23 cellular contexts compared by ENCODE assay signal in the genomic region with DNA sequence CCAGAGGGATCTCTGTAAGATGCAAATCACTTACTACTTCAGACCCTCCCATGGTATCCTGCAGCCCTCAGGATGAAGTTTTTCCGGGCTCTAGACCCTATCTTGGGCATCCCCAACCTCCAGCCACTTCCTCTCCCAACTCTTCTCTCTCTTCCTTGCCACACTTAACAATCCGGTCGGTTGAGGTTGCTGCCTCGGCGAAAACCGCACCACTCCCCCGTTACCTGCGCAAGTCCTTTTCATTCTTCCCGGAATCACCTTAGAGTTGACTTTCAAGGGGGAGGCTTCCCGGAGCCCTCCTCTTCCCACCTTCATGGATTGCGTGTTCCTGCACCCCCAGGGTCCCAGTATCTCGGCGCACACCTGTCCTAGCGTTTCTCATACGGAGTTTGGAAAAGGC. TPM values are rescaled to one million over a fixed set of nuclear protein-coding genes. Genes with fewer than 3 reads are reported as not detected.
DNase-seq lines count a peak whose midpoint lies in the region; ATAC-seq and TF ChIP-seq lines count a peak whose summit lies in the region.
"Had no signal": no experiment of that assay in that cellular context is flagged by ENCODE, and none has a peak within 500 bp of the region (broad histone marks: within the 10 kb centered on the region; RNA-seq: fewer than 3 reads in every experiment).

No MANE protein-coding gene starts in this region.

- H3K9me3 Mint-ChIP-seq in endothelial cell (ENCODE audit: unreplicated experiment), result no peaks in the 10 kb centered on the region
- H3K9me3 Mint-ChIP-seq: stimulated activated memory B cell treated with anti-CD40 and anti-IgM and Interleukin-4, amounts not matched to agents 10 μg/mL and 1 μg/mL and 100 μg/mL, for 72 hours had no signal

- TF ChIP-seq CTCF in endothelial cell (IDR thresholded peaks at IDR 0.05; ENCODE audit: unreplicated experiment), result no peak

- H3K4me1 Mint-ChIP-seq in endothelial cell (ENCODE audit: unreplicated experiment), result peaks cover 42% of the 10 kb centered on the region
- H3K4me1 Mint-ChIP-seq: stimulated activated memory B cell treated with anti-CD40 and anti-IgM and Interleukin-4, amounts not matched to agents 10 μg/mL and 1 μg/mL and 100 μg/mL, for 72 hours had no signal

- no peak overlapping the region for H4K8ac ChIP-seq in mesenchymal stem cell (ENCODE audit: low read length)

- intact Hi-C loops in Right ventricle myocardium inferior (cut with DNase I), result no loop called here
- intact Hi-C loops in cardiac septum (cut with DNase I), result no loop called here

- no peak overlapping the region for H3K18ac ChIP-seq in mesenchymal stem cell (ENCODE audit: low read depth in 1 of 2, low read length in 2 of 2)

- H3K4me3 Mint-ChIP-seq in endothelial cell (ENCODE audit: unreplicated experiment), result no peak overlapping the region
- H3K4me3 Mint-ChIP-seq: stimulated activated memory B cell treated with anti-CD40 and anti-IgM and Interleukin-4, amounts not matched to agents 10 μg/mL and 1 μg/mL and 100 μg/mL, for 72 hours had no signal

- H3K4me1 ChIP-seq in mesenchymal stem cell (ENCODE audit: control insufficient read depth, insufficient read depth, low read depth, low read length), result peaks cover 26% of the 10 kb centered on the region
- H3K4me1 ChIP-seq in urinary bladder (ENCODE audit: insufficient read depth), result no peaks in the 10 kb centered on the region
- H3K4me1 ChIP-seq: upper lobe of right lung had no signal

- WGBS in mesenchymal stem cell, result 97% methylated on average over 15 of the region's 15 CpGs
- WGBS in urinary bladder, result 90% methylated on average over 15 of the region's 15 CpGs

- no peak overlapping the region for H3K23ac ChIP-seq in mesenchymal stem cell (ENCODE audit: low read length in 2 of 2)

- H3K9me3 ChIP-seq in mesenchymal stem cell (ENCODE audit: control insufficient read depth, low read length), result no peaks in the 10 kb centered on the region
- H3K9me3 ChIP-seq: left ventricle myocardium inferior, upper lobe of right lung had no signal

- H3K36me3 ChIP-seq in mesenchymal stem cell (ENCODE audit: control insufficient read depth in 1 of 2, insufficient read depth in 2 of 2, low read depth in 1 of 2, low read length in 2 of 2), result no peaks in the 10 kb centered on the region
- H3K36me3 ChIP-seq in urinary bladder (ENCODE audit: insufficient read depth), result no peaks in the 10 kb centered on the region
- H3K36me3 ChIP-seq: left ventricle myocardium inferior, upper lobe of right lung had no signal

- H3K9ac ChIP-seq in mesenchymal stem cell (ENCODE audit: low read length), result no peak overlapping the region

- H2BK12ac ChIP-seq in mesenchymal stem cell (ENCODE audit: low read length in 2 of 2), result no peak overlapping the region

- peak overlapping the region; percentile 7 for H3K27ac Mint-ChIP-seq in endothelial cell (ENCODE audit: unreplicated experiment)
- H3K27ac Mint-ChIP-seq: stimulated activated memory B cell treated with anti-CD40 and anti-IgM and Interleukin-4, amounts not matched to agents 10 μg/mL and 1 μg/mL and 100 μg/mL, for 72 hours had no signal

- H3K36me3 Mint-ChIP-seq in endothelial cell (ENCODE audit: low read depth, unreplicated experiment), result no peaks in the 10 kb centered on the region
- H3K36me3 Mint-ChIP-seq: stimulated activated memory B cell treated with anti-CD40 and anti-IgM and Interleukin-4, amounts not matched to agents 10 μg/mL and 1 μg/mL and 100 μg/mL, for 72 hours had no signal

- no peak overlapping the region for H3K4ac ChIP-seq in mesenchymal stem cell (ENCODE audit: low read depth in 1 of 2, low read length in 2 of 2)

- H2AFZ ChIP-seq in mesenchymal stem cell (ENCODE audit: low read depth, low read length), result no peak overlapping the region

- no peak overlapping the region for H2BK120ac ChIP-seq in mesenchymal stem cell (ENCODE audit: low read depth, low read length)

- H2BK5ac ChIP-seq in mesenchymal stem cell (ENCODE audit: low read depth, low read length, poor library complexity, severe bottlenecking), result no peak overlapping the region

- ATAC-seq in Right ventricle myocardium inferior (no peak), HG03571 (IDR thresholded peaks at IDR 0.05; ENCODE audit: unreplicated experiment) (no peak), GM18858 (IDR thresholded peaks at IDR 0.05; ENCODE audit: unreplicated experiment) (no peak)
- ATAC-seq: HepG2; stimulated activated memory B cell treated with anti-CD40 and anti-IgM and Interleukin-4, amounts not matched to agents 10 μg/mL and 1 μg/mL and 100 μg/mL, for 72 hours; upper lobe of right lung had no signal

- H3K27ac ChIP-seq in mesenchymal stem cell (ENCODE audit: low read length, poor library complexity, severe bottlenecking), result no peak overlapping the region
- peak overlapping the region; percentile 81 for H3K27ac ChIP-seq in urinary bladder (ENCODE audit: low read depth)
- H3K27ac ChIP-seq: left ventricle myocardium inferior, upper lobe of right lung had no signal

- H2AK5ac ChIP-seq in mesenchymal stem cell (ENCODE audit: low read length, severe bottlenecking), result no peak overlapping the region

- no peak overlapping the region for H4K91ac ChIP-seq in mesenchymal stem cell (ENCODE audit: low read length)

- H3K79me1 ChIP-seq in mesenchymal stem cell (replicated peaks; ENCODE audit: low read length, poor library complexity, severe bottlenecking), result peaks cover 30% of the 10 kb centered on the region

- no peak overlapping the region for H3K4me2 ChIP-seq in mesenchymal stem cell (ENCODE audit: low read length, poor library complexity, severe bottlenecking)

- peak overlapping the region; percentile 8 for H2BK15ac ChIP-seq in mesenchymal stem cell (ENCODE audit: low read depth, poor library complexity, severe bottlenecking)

- H3K4me3 ChIP-seq in mesenchymal stem cell (ENCODE audit: insufficient read depth in 1 of 2, low read depth in 1 of 2, low read length in 2 of 2) (no peak overlapping the region), urinary bladder (ENCODE audit: low read depth, low read length) (no peak overlapping the region)
- H3K4me3 ChIP-seq: left ventricle myocardium inferior, upper lobe of right lung had no signal

- no peak overlapping the region for H3K14ac ChIP-seq in mesenchymal stem cell (ENCODE audit: low read length in 2 of 2)

- H3K27me3 ChIP-seq in mesenchymal stem cell (ENCODE audit: control insufficient read depth in 1 of 2, insufficient read depth in 1 of 2, low read length in 2 of 2), result no peaks in the 10 kb centered on the region
- H3K27me3 ChIP-seq: upper lobe of right lung had no signal

- H3K27me3 Mint-ChIP-seq in endothelial cell (ENCODE audit: unreplicated experiment), result peaks cover 12% of the 10 kb centered on the region

- DNase-seq in Right ventricle myocardium inferior (ENCODE audit: missing footprints) (peak; percentile 15), cardiac septum (ENCODE audit: low spot score) (no peak), endothelial cell (ENCODE audit: low spot score) (no peak), mesenchymal stem cell (no peak), mucosa of gallbladder (ENCODE audit: low spot score) (no peak)
- DNase-seq: 8988T; activated CD4-positive, alpha-beta T cell treated with anti-CD3 and anti-CD28 coated beads, Interleukin-2, amount 50 U/mL, for 4 hours; activated CD4-positive, CD25-positive, alpha-beta regulatory T cell; activated gamma-delta T cell treated with Interleukin-2 at 50 U/mL for 16 hours; activated T-cell treated with anti-CD3 and anti-CD28 coated beads, Interleukin-2, amount 50 U/mL, for 48 hours; cerebellar nuclear complex; DMS79; left ventricle myocardium inferior; NCI-H1436; NCI-H2081 treated with DMSO at 0.1 percent for 48 hours; NCI-H774; T-helper 1 cell; upper lobe of right lung had no signal

RNA-seq across cellular contexts. Expression of a gene that starts 42.5 kb away (rescaled TPM):
- 20.0 TPM for total RNA-seq in Right ventricle myocardium inferior
- 10.4 TPM for total RNA-seq in cardiac septum
- 17.9 TPM for total RNA-seq in endothelial cell (ENCODE audit: unreplicated experiment)
- polyA plus RNA-seq in mesenchymal stem cell (2013, experiment 1 of 2), result 9.7 TPM
- 10.0 TPM for polyA plus RNA-seq in mesenchymal stem cell (2013, experiment 2 of 2)
- 18.1 TPM for total RNA-seq in urinary bladder
- polyA plus RNA-seq in urinary bladder, result 17.6 TPM
- total RNA-seq in mucosa of gallbladder, result 13.2 TPM
